Comparison of ENCODE assay signal across 9 cellular contexts in the genomic region with DNA sequence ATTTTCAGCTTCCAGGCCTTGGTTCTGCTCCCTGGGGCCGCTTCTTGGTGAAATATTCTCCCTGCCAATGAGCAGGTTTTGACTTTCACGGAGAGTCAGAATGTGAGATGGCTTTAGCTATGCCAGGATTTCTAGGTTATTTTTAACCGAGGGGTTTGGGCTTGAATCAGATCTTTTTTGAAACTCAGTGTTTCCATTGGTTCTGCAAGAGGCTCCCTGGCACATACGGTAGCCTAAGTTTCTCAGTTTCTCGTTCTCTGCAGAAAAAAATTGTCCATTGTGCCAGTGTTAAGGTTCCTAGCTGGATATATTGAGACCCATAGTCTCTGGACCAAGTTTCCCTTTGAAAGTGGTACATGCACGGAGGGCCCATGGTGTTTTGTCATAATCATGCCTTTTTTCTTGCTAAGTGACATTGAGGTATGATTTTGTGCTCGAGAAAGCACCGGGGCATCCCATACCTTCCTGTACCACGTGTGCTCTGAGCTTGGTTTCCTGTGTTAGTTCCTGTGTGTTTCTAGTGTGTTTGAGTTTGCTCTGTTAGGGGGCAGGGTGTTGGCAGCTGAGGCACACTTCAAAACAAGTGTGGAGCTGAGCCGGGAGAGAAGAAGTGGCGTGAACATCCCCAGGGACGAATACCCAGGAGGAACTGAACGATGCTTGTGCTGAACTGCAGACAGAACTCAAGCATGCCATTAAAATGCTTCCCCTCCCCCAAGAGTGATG.
DNase-seq lines count a peak whose midpoint lies in the region; ATAC-seq lines count a peak whose summit lies in the region.
"Had no signal": no experiment of that assay in that cellular context is flagged by ENCODE, and none has a peak within 500 bp of the region (broad histone marks: within the 10 kb centered on the region; RNA-seq: fewer than 3 reads in every experiment).

No MANE protein-coding gene starts in this region.

- intact Hi-C loops in CD4-positive, alpha-beta memory T cell (cut with micrococcal nuclease) = loop anchor here (1.0 to 2.0 kb wide), 4 partner anchors 23 to 833 kb away; no protein-coding TSS in a partner anchor

- H3K9me3 ChIP-seq in CD4-positive, alpha-beta memory T cell (ENCODE audit: control insufficient read depth in 1 of 2, low read length in 2 of 2) = no peaks in the 10 kb centered on the region

- H3K36me3 Mint-ChIP-seq in CD4-positive, alpha-beta memory T cell = no peaks in the 10 kb centered on the region
- no peaks in the 10 kb centered on the region for H3K36me3 Mint-ChIP-seq in naive B cell

- peak overlapping the region; percentile 54 to 92 (median 88) for H3K27ac Mint-ChIP-seq in CD4-positive, alpha-beta memory T cell
- H3K27ac Mint-ChIP-seq in naive B cell = peak overlapping the region in 5 of 6 donors; percentile 90 to 97 (median 94)

- H3K27me3 Mint-ChIP-seq in CD4-positive, alpha-beta memory T cell = no peaks in the 10 kb centered on the region
- H3K27me3 Mint-ChIP-seq in naive B cell = no peaks in the 10 kb centered on the region

- peak; percentile 65 to 73 (median 69) for DNase-seq in CD4-positive, alpha-beta memory T cell
- DNase-seq in activated CD4-positive, alpha-beta T cell treated with anti-CD3 and anti-CD28 coated beads, Interleukin-2, amount 50 U/mL, for 24 hours (ENCODE audit: low read depth in 1 of 2, low spot score in 1 of 2) = peak; percentile 4 to 21
- peak; percentile 72 for DNase-seq in naive B cell
- no peak for DNase-seq in NCI-H2081 treated with DMSO at 0.1 percent for 48 hours (lab: John Stamatoyannopoulos, UW)
- DNase-seq in iPS-NIHi11 (ENCODE audit: low spot score) = no peak

- peak overlapping the region in 1 of 2 donors; percentile 39 for H3K4me3 ChIP-seq in CD4-positive, alpha-beta memory T cell (ENCODE audit: low read length in 2 of 2)

- no peaks in the 10 kb centered on the region for H3K27me3 ChIP-seq in CD4-positive, alpha-beta memory T cell (ENCODE audit: insufficient read depth, low read length)

- peaks cover 51% of the 10 kb centered on the region for H3K4me1 ChIP-seq in CD4-positive, alpha-beta memory T cell (ENCODE audit: insufficient read depth, low read length)

- H3K27ac ChIP-seq in CD4-positive, alpha-beta memory T cell (ENCODE audit: low read depth, low read length) = peak overlapping the region; percentile 45
- H3K27ac ChIP-seq: C4-2B had no signal

- H3K4me3 Mint-ChIP-seq in CD4-positive, alpha-beta memory T cell = peak overlapping the region; percentile 79 to 93 (median 86)
- peak overlapping the region; percentile 70 to 89 (median 84) for H3K4me3 Mint-ChIP-seq in naive B cell

- peak; percentile 55 for ATAC-seq in HG02885 (IDR thresholded peaks at IDR 0.05; ENCODE audit: poor library complexity, unreplicated experiment)
- ATAC-seq in naive B cell (ENCODE audit: low read depth in 2 of 2) = peak; percentile 95
- ATAC-seq in HG03135 (IDR thresholded peaks at IDR 0.05; ENCODE audit: unreplicated experiment) = no peak
- ATAC-seq in GM19455 (IDR thresholded peaks at IDR 0.05; ENCODE audit: unreplicated experiment) = no peak

- H3K36me3 ChIP-seq in CD4-positive, alpha-beta memory T cell (ENCODE audit: insufficient read depth, low read length) = no peaks in the 10 kb centered on the region

- H3K9me3 Mint-ChIP-seq in CD4-positive, alpha-beta memory T cell = peaks cover 0 to 2% (median 0%) of the 10 kb centered on the region in 8 donors
- peaks cover 0 to 4% (median 0%) of the 10 kb centered on the region in 7 donors for H3K9me3 Mint-ChIP-seq in naive B cell

- CTCF ChIA-PET in CD4-positive, alpha-beta memory T cell (lab: Charles Lee; ENCODE audit: partially characterized antibody) = interaction anchor here (0.7 to 3.2 kb wide), 13 partner anchors 10 to 457 kb away, joined by 3 to 26 read pairs (median 5); partner anchors contain the start of gene HS3ST3B1

- H3K4me1 Mint-ChIP-seq in CD4-positive, alpha-beta memory T cell = peaks cover 48 to 62% (median 57%) of the 10 kb centered on the region in 4 donors
- H3K4me1 Mint-ChIP-seq in naive B cell = peaks cover 45 to 50% (median 45%) of the 10 kb centered on the region in 3 donors

- POLR2A ChIA-PET in CD4-positive, alpha-beta memory T cell (lab: Charles Lee; ENCODE audit: partially characterized antibody) = interaction anchor here (0.7 to 3.7 kb wide), 25 partner anchors 9 to 1410 kb away, joined by 3 to 80 read pairs (median 4); partner anchors contain the start of genes ELAC2 and HS3ST3B1

Comparison
In these comparisons a context has a peak if more than half of its experiments do, and no peak if none do; other contexts are left out.
1. DNase-seq: peak in CD4-positive, alpha-beta memory T cell (5 of 5), activated CD4-positive, alpha-beta T cell treated with anti-CD3 and anti-CD28 coated beads, Interleukin-2, amount 50 U/mL, for 24 hours (2 of 2) and naive B cell (single experiment); none in NCI-H2081 treated with DMSO at 0.1 percent for 48 hours (single experiment) and iPS-NIHi11 (single experiment).
2. ATAC-seq: peak in HG02885 (single experiment) and naive B cell (2 of 2); none in HG03135 (single experiment) and GM19455 (single experiment).